ENCODE assay signal across 6 cellular contexts in the genomic region with DNA sequence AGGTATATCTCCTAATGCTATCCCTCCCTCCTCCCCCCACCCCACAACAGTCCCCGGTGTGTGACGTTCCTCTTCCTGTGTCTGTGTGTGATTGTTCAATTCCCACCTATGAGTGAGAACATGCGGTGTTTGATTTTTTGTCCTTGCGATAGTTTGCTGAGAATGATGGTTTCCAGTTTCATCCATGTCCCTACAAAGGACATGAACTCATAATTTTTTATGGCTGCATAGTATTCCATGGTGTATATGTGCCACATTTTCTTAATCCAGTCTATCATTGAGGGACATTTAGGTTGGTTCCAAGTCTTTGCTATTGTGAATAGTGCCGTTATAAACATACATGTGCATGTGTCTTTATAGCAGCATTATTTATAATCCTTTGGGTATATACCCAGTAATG. TPM values are rescaled to one million over a fixed set of nuclear protein-coding genes. Genes with fewer than 3 reads are reported as not detected.
"Had no signal": no experiment of that assay in that cellular context is flagged by ENCODE, and none has a peak within 500 bp of the region (broad histone marks: within the 10 kb centered on the region; RNA-seq: fewer than 3 reads in every experiment).

No MANE protein-coding gene starts in this region.

RNA-seq across cellular contexts. Expression of gene UGT1A6, which starts 8.2 kb away (rescaled TPM):
- total RNA-seq: GM23338, H1, H9, HepG2, HT1080 had no signal
- polyA plus RNA-seq: GM23338, H1, IgD-negative memory B cell had no signal

RNA-seq across cellular contexts. Expression of gene UGT1A5, which starts 11.9 kb away (rescaled TPM):
- total RNA-seq: GM23338, H1, H9, HepG2, HT1080 had no signal
- polyA plus RNA-seq: GM23338, H1, HepG2, IgD-negative memory B cell had no signal

RNA-seq across cellular contexts. Expression of gene UGT1A4, which starts 17.7 kb away (rescaled TPM):
- total RNA-seq: GM23338, H1, H9, HepG2, HT1080 had no signal
- polyA plus RNA-seq: GM23338, H1, HepG2, IgD-negative memory B cell had no signal

RNA-seq across cellular contexts. Expression of gene UGT1A7, which starts 19.1 kb away (rescaled TPM):
- total RNA-seq: GM23338, H1, H9, HepG2, HT1080 had no signal
- polyA plus RNA-seq: GM23338, H1, HepG2, IgD-negative memory B cell had no signal

RNA-seq across cellular contexts. Expression of gene UGT1A3, which starts 28.0 kb away (rescaled TPM):
- total RNA-seq: GM23338, H1, H9, HepG2, HT1080 had no signal
- polyA plus RNA-seq: GM23338, H1, HepG2, IgD-negative memory B cell had no signal
